Comparison of ENCODE assay signal across 8 cellular contexts in the genomic region with DNA sequence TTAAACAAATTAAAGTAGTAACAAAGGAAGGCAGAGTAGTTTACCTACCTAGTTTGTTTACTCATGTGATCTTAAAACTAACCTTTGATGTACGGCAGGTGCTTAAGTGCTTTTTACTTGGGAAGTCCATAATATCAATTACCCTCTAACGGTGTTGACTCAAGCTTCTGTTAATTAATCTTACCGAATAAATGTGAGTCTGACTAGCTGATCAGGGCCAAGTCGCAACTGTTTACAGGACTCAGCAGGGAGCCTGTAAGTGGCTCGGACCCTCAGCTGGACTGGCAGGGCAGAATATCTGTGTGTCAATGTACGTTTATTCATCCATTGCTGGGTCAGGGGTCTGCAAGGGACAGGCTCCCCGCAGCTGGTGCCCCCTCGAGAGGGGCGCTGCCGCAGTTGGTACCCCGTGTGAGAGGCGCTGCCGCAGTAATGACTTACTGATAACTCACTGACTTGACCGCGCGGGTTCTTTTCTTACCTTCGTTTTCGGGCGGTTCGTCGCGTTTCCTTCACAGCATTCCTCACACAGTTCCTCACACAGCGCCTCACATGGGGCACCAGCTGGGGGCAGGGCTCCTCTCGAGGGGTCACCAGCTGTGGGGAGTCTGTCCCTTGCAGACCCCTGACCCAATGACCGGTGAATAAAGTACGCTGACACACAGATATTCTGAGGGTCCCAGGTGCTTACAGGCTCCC. TPM values are rescaled to one million over a fixed set of nuclear protein-coding genes. Genes with fewer than 3 reads are reported as not detected.
DNase-seq lines count a peak whose midpoint lies in the region; ATAC-seq and TF ChIP-seq lines count a peak whose summit lies in the region.

No MANE protein-coding gene starts in this region.

- H3K27me3 ChIP-seq in ectodermal cell (ENCODE audit: control insufficient read depth, insufficient read depth, low read length, poor library complexity, severe bottlenecking) (peaks cover 7% of the 10 kb centered on the region), mononuclear cell (ENCODE audit: insufficient read depth, low read length) (peaks cover 49% of the 10 kb centered on the region), tibial artery (peaks cover 0 to 3% of the 10 kb centered on the region in 2 donors)

- H3K27ac Mint-ChIP-seq in T-helper 17 cell: no peak overlapping the region

- 4 to 5% methylated on average over 26 of the region's 26 CpGs for WGBS in ectodermal cell, 2 experiments

- peak; percentile 55 for ATAC-seq in T-helper 17 cell

- peak overlapping the region; percentile 54 for H3K4me3 ChIP-seq in ectodermal cell (ENCODE audit: insufficient read depth, low read depth, low read length)
- peak overlapping the region; percentile 37 for H3K4me3 ChIP-seq in mononuclear cell (ENCODE audit: low read length)
- peak overlapping the region; percentile 46 to 53 for H3K4me3 ChIP-seq in tibial artery

- peaks cover 74% of the 10 kb centered on the region for H3K27me3 Mint-ChIP-seq in T-helper 17 cell

- peaks cover 2% of the 10 kb centered on the region for H3K36me3 Mint-ChIP-seq in T-helper 17 cell (ENCODE audit: low read depth)

- H3K4me3 Mint-ChIP-seq in T-helper 17 cell: peak overlapping the region; percentile 85

- intact Hi-C loops in tibial artery (cut with DNase I; ENCODE audit: low total_unique reads): no loop called here

- no peak overlapping the region for H3K27ac ChIP-seq in ectodermal cell (ENCODE audit: insufficient read depth, low read depth, low read length, poor library complexity, severe bottlenecking)
- no peak overlapping the region for H3K27ac ChIP-seq in tibial artery

- peaks cover 8% of the 10 kb centered on the region for H3K4me1 Mint-ChIP-seq in T-helper 17 cell

- peak; percentile 21 for DNase-seq in NCI-H2227 (lab: John Stamatoyannopoulos, UW; ENCODE audit: unreplicated experiment)
- no peak for DNase-seq in NCI-H2227 treated with DMSO at 0.1 percent for 48 hours (lab: John Stamatoyannopoulos, UW)
- peak; percentile 46 for DNase-seq in HK-2 (ENCODE audit: unreplicated experiment)
- no peak for DNase-seq in T-helper 17 cell
- DNase-seq in tibial artery: no peak
- no peak for DNase-seq in glomerular visceral epithelial cell (ENCODE audit: extremely low spot score)

- H3K4me1 ChIP-seq in ectodermal cell (ENCODE audit: control insufficient read depth, insufficient read depth, low read length): no peaks in the 10 kb centered on the region
- H3K4me1 ChIP-seq in mononuclear cell (ENCODE audit: insufficient read depth, low read length): peaks cover 6% of the 10 kb centered on the region
- H3K4me1 ChIP-seq in tibial artery: peaks cover 0 to 8% (median 0%) of the 10 kb centered on the region in 4 donors

- no peaks in the 10 kb centered on the region for H3K9me3 ChIP-seq in T-helper 17 cell (ENCODE audit: control insufficient read depth, low read length, poor library complexity, severe bottlenecking)
- no peaks in the 10 kb centered on the region for H3K9me3 ChIP-seq in ectodermal cell (ENCODE audit: control insufficient read depth, low read length)
- no peaks in the 10 kb centered on the region for H3K9me3 ChIP-seq in mononuclear cell (ENCODE audit: low read depth, low read length)
- no peaks in the 10 kb centered on the region for H3K9me3 ChIP-seq in tibial artery

- no peak for TF ChIP-seq CTCF in tibial artery (IDR thresholded peaks at IDR 0.05)

- H3K36me3 ChIP-seq in ectodermal cell (ENCODE audit: control insufficient read depth, insufficient read depth, low read length) (no peaks in the 10 kb centered on the region), tibial artery (no peaks in the 10 kb centered on the region)

RNA-seq across cellular contexts. Expression of gene FMO1, which starts 2.9 kb away (rescaled TPM):
- total RNA-seq in T-helper 17 cell (not detected), mononuclear cell (not detected)
- 0.39 TPM for polyA plus RNA-seq in ectodermal cell (2013, experiment 1 of 4)
- polyA plus RNA-seq in ectodermal cell (2013, experiment 2 of 4): 0.21 TPM
- 0.27 TPM for polyA plus RNA-seq in ectodermal cell (2013, experiment 3 of 4)
- 0.36 TPM for polyA plus RNA-seq in ectodermal cell (2013, experiment 4 of 4)

Comparison
In these comparisons a context has a peak if more than half of its experiments do, and no peak if none do; other contexts are left out.
1. DNase-seq: peak in NCI-H2227 (single experiment) and HK-2 (single experiment); none in NCI-H2227 treated with DMSO at 0.1 percent for 48 hours (single experiment), T-helper 17 cell (0 of 3), tibial artery (0 of 2) and glomerular visceral epithelial cell (single experiment).
2. Peak in every context shown above with its lines, with median percentiles within 50 percentile points of each other: H3K4me3 ChIP-seq.